Comparison of ENCODE assay signal across 8 cellular contexts in genomic region chr1:1889090-1889750, GRCh38. TPM values are rescaled to one million over a fixed set of nuclear protein-coding genes. Genes with fewer than 3 reads are reported as not detected.
DNase-seq lines count a peak whose midpoint lies in the region; ATAC-seq, FAIRE-seq and TF ChIP-seq lines count a peak whose summit lies in the region.

No MANE protein-coding gene starts in this region.

- no peaks in the 10 kb centered on the region for H4K20me1 ChIP-seq in GM12878 (ENCODE audit: control insufficient read depth, insufficient read depth)

- H3K4me1 Mint-ChIP-seq in stimulated activated naive CD8-positive, alpha-beta T cell treated with anti-CD3 and anti-CD28 coated beads, Interleukin-15, Interleukin-2, amounts not matched to agents 100 ng/mL and 50 ng/mL, for 24 hours (ENCODE audit: low read depth), result peaks cover 54% of the 10 kb centered on the region

- H3K27me3 Mint-ChIP-seq in stimulated activated naive CD8-positive, alpha-beta T cell treated with anti-CD3 and anti-CD28 coated beads, Interleukin-15, Interleukin-2, amounts not matched to agents 100 ng/mL and 50 ng/mL, for 24 hours, result no peaks in the 10 kb centered on the region

- H3K4me1 ChIP-seq in GM12878 (ENCODE audit: control insufficient read depth, insufficient read depth, low read length) (peaks cover 15% of the 10 kb centered on the region), lung (ENCODE audit: control insufficient read depth in 2 of 2, insufficient read depth in 2 of 2, low read length in 2 of 2) (peaks cover 9 to 22% of the 10 kb centered on the region in 2 donors)

- peaks cover 64% of the 10 kb centered on the region for H3K79me2 ChIP-seq in GM12878 (ENCODE audit: control insufficient read depth, insufficient read depth, low read length)

- no peaks in the 10 kb centered on the region for H3K9me3 Mint-ChIP-seq in stimulated activated naive CD8-positive, alpha-beta T cell treated with anti-CD3 and anti-CD28 coated beads, Interleukin-15, Interleukin-2, amounts not matched to agents 100 ng/mL and 50 ng/mL, for 24 hours

- H2AFZ ChIP-seq in GM12878 (ENCODE audit: control insufficient read depth, low read depth, low read length), result no peak overlapping the region

- DNase-seq in stimulated activated naive CD8-positive, alpha-beta T cell treated with anti-CD3 and anti-CD28 coated beads, Interleukin-15, Interleukin-2, amounts not matched to agents 100 U/mL and 50 U/mL, for 24 hours, result no peak
- DNase-seq in GM12878 (ENCODE audit: low read depth, low spot score), result no peak
- no peak for DNase-seq in lung (ENCODE audit: low spot score)
- no peak for DNase-seq in DMS153 treated with DMSO at 0.1 percent for 48 hours (lab: John Stamatoyannopoulos, UW; ENCODE audit: unreplicated experiment)
- no peak for DNase-seq in RCC 7860 (ENCODE audit: low spot score)
- no peak for DNase-seq in NCI-H748 treated with DMSO at 0.1 percent for 48 hours (lab: John Stamatoyannopoulos, UW)
- DNase-seq in NK-92 (lab: John Stamatoyannopoulos, UW; ENCODE audit: unreplicated experiment), result no peak

- H3K36me3 Mint-ChIP-seq in stimulated activated naive CD8-positive, alpha-beta T cell treated with anti-CD3 and anti-CD28 coated beads, Interleukin-15, Interleukin-2, amounts not matched to agents 100 ng/mL and 50 ng/mL, for 24 hours (ENCODE audit: low read depth), result peaks cover 16% of the 10 kb centered on the region

- H3K4me2 ChIP-seq in GM12878 (ENCODE audit: control insufficient read depth, insufficient read depth), result peak overlapping the region; percentile 77

- SMC1A ChIA-PET in GM12878 (lab: Charles Lee; ENCODE audit: uncharacterized antibody, unreplicated experiment), result interaction anchor here (0.8 to 2.7 kb wide), 9 partner anchors 11 to 113 kb away, joined by 3 to 14 read pairs (median 3); no protein-coding TSS in a partner anchor

- H3K9me3 ChIP-seq in GM12878 (replicated peaks; ENCODE audit: control insufficient read depth, insufficient read depth, low read length) (no peaks in the 10 kb centered on the region), lung (ENCODE audit: control insufficient read depth in 2 of 2, insufficient read depth in 1 of 2, low read length in 1 of 2) (no peaks in the 10 kb centered on the region)

- FAIRE-seq in GM12878 (lab: Jason Lieb, UNC), result no peak
- no peak for FAIRE-seq in RCC 7860 (lab: Jason Lieb, UNC)

- H3K4me3 ChIP-seq in GM12878 (peak overlapping the region; percentile 97), lung (peak overlapping the region; percentile 89)

- H3K9ac ChIP-seq in GM12878 (ENCODE audit: control insufficient read depth, insufficient read depth, low read length), result peak overlapping the region; percentile 92

- H3K27me3 ChIP-seq in GM12878 (replicated peaks in 1 of 2; ENCODE audit: control insufficient read depth in 2 of 2, insufficient read depth in 2 of 2, low read length in 1 of 2) (no peaks in the 10 kb centered on the region), lung (ENCODE audit: control insufficient read depth, insufficient read depth) (no peaks in the 10 kb centered on the region)

- TF ChIP-seq EP300 in GM12878 (IDR thresholded peaks at IDR 0.05; ENCODE audit: borderline replicate concordance in 1 of 2, control insufficient read depth in 1 of 2, low read depth in 2 of 2, low read length in 2 of 2), result no peak

- H3K36me3 ChIP-seq in GM12878 (ENCODE audit: control insufficient read depth in 2 of 2, insufficient read depth in 2 of 2, low read length in 1 of 2), result no peaks in the 10 kb centered on the region
- peaks cover 0 to 1% of the 10 kb centered on the region in 2 donors for H3K36me3 ChIP-seq in lung (ENCODE audit: control insufficient read depth in 2 of 2, insufficient read depth in 2 of 2, low read length in 2 of 2)

- ATAC-seq in stimulated activated naive CD8-positive, alpha-beta T cell treated with anti-CD3 and anti-CD28 coated beads, Interleukin-15, Interleukin-2, amounts not matched to agents 100 U/mL and 50 U/mL, for 24 hours, result no peak
- ATAC-seq in GM12878 (no peak), lung (ENCODE audit: insufficient read depth, low FRiP score) (no peak)

- CTCF ChIA-PET in GM12878 (lab: Yijun Ruan, JAX), result interaction anchor here (0.6 to 5.1 kb wide), 4 partner anchors 16 to 316 kb away, joined by 3 to 26 read pairs (median 4); no protein-coding TSS in a partner anchor

- TF ChIP-seq CTCF in GM12878 (IDR thresholded peaks at IDR 0.05 in 2 of 3, conservative IDR thresholded peaks at IDR 0.05 in 1 of 3; ENCODE audit: control insufficient read depth in 2 of 3, extremely low read depth in 1 of 3, insufficient read depth in 1 of 3, low read depth in 3 of 3, low read length in 3 of 3) (no peak), lung (IDR thresholded peaks at IDR 0.05; ENCODE audit: control extremely low read depth, extremely low read depth) (no peak)

- WGBS in GM12878 (ENCODE audit: insufficient coverage, insufficient replicate concordance, low lambda C conversion rate, missing lambda C conversion rate), result 2% methylated on average over 9 of the region's 9 CpGs
- 9 to 12% methylated on average over 9 of the region's 9 CpGs for WGBS in lung, 2 donors

- intact Hi-C loops in GM12878 (cut with micrococcal nuclease; ENCODE audit: unreplicated experiment), result loop anchor here (5.0 kb wide), 1 partner anchor 47 kb away; no protein-coding TSS in a partner anchor

- no peak for TF ChIP-seq RAD21 in GM12878 (IDR thresholded peaks at IDR 0.05; ENCODE audit: insufficient read depth, low read depth, low read length)

- in situ Hi-C loops in GM12878 (cut with MboI), result no loop called here

- RAD21 ChIA-PET in GM12878 (lab: Charles Lee; ENCODE audit: unreplicated experiment), result interaction anchor here (1.2 to 3.0 kb wide), 2 partner anchors 19 to 110 kb away, joined by 3 to 12 read pairs; no protein-coding TSS in a partner anchor

- POLR2A ChIA-PET in GM12878 (lab: Charles Lee), result interaction anchor here (0.6 to 1.6 kb wide), 4 partner anchors 20 to 265 kb away, joined by 3 to 7 read pairs (median 3); no protein-coding TSS in a partner anchor

- TF ChIP-seq POLR2A in GM12878 (IDR thresholded peaks at IDR 0.05; ENCODE audit: low read depth, low read length), result no peak

- H3K4me3 Mint-ChIP-seq in stimulated activated naive CD8-positive, alpha-beta T cell treated with anti-CD3 and anti-CD28 coated beads, Interleukin-15, Interleukin-2, amounts not matched to agents 100 ng/mL and 50 ng/mL, for 24 hours, result peak overlapping the region; percentile 86

- H3K27ac ChIP-seq in GM12878 (ENCODE audit: control insufficient read depth, insufficient read depth), result peak overlapping the region; percentile 84
- H3K27ac ChIP-seq in lung (ENCODE audit: low read depth in 1 of 2, low read length in 1 of 2), result peak overlapping the region; percentile 17 to 95

- peak overlapping the region; percentile 85 for H3K27ac Mint-ChIP-seq in stimulated activated naive CD8-positive, alpha-beta T cell treated with anti-CD3 and anti-CD28 coated beads, Interleukin-15, Interleukin-2, amounts not matched to agents 100 ng/mL and 50 ng/mL, for 24 hours

- BruUV-seq in GM12878 (replicated peaks; lab: Mats Ljungman, UMichigan), result TSS peak; percentile 66

RNA-seq across cellular contexts. Expression of gene GNB1, which starts 1.7 kb away (rescaled TPM):
- total RNA-seq in GM12878 (2013; cell fraction: nucleolus; rRNA removed), result 193 and 204 TPM in 2 replicates
- total RNA-seq in GM12878 (2014; rRNA removed) (64.8 and 68.2 TPM in 2 replicates), GM12878 (2014; rRNA removed; fragmentation: Illumina TruSeq; extraction: Trizol) (120 and 126 TPM in 2 replicates), GM12878 (2021) (324 and 335 TPM in 2 replicates), lung (100 to 1,000 TPM; 160 to 338 TPM)
- 145 TPM for polyA plus RNA-seq in GM12878 (2011; ENCODE audit: low read depth)
- polyA plus RNA-seq in GM12878 (2011; rRNA removed) (223 and 374 TPM in 2 replicates), GM12878 (2014; fragmentation: Illumina TruSeq; extraction: Trizol) (203 and 392 TPM in 2 replicates), GM12878 (2014; fragmentation: Nextera tagmentation; extraction: Ambion mirVana) (10 to 100 TPM; 41.0 to 53.7 TPM), GM12878 (2014; rRNA removed) (199 and 201 TPM in 2 replicates), GM12878 (2016; fragmentation: Nextera tagmentation; extraction: Ambion mirVana) (10 to 100 TPM; 23.0 to 49.1 TPM), lung (100 to 1,000 TPM; 114 to 222 TPM)
- polyA plus RNA-seq in GM12878 (2011; cell fraction: cytosol; rRNA removed), result 336 and 348 TPM in 2 replicates
- 165 and 201 TPM in 2 replicates for polyA plus RNA-seq in GM12878 (2011; cell fraction: nucleus; rRNA removed)
- 179 and 196 TPM in 2 replicates for polyA plus RNA-seq in GM12878 (2012)
- 448 and 491 TPM in 2 replicates for polyA minus RNA-seq in GM12878 (2011; rRNA and poly(A)+ RNA removed)
- 134 and 143 TPM in 2 replicates for polyA minus RNA-seq in GM12878 (2011; cell fraction: cytosol; rRNA and poly(A)+ RNA removed)
- polyA minus RNA-seq in GM12878 (2011; cell fraction: nucleus; rRNA and poly(A)+ RNA removed), result 45.1 and 81.2 TPM in 2 replicates

RNA-seq across cellular contexts. Expression of gene CALML6, which starts 25.8 kb away (rescaled TPM):
- 0.40 TPM in 1 of 2 replicates, not detected in the other for total RNA-seq in GM12878 (2013; cell fraction: nucleolus; rRNA removed)
- total RNA-seq in GM12878 (2014; rRNA removed) (0.11 and 1.3 TPM in 2 replicates), GM12878 (2014; rRNA removed; fragmentation: Illumina TruSeq; extraction: Trizol) (0.31 TPM in 1 of 2 replicates, not detected in the other), GM12878 (2021) (0.21 TPM in 1 of 2 replicates, not detected in the other), lung (under 1 TPM; 0.17 to 0.55 TPM)
- not detected for polyA plus RNA-seq in GM12878 (2011; ENCODE audit: low read depth)
- polyA plus RNA-seq in GM12878 (2011; rRNA removed) (0.07 and 0.29 TPM in 2 replicates), GM12878 (2014; fragmentation: Illumina TruSeq; extraction: Trizol) (0.09 TPM in 1 of 2 replicates, not detected in the other), GM12878 (2014; fragmentation: Nextera tagmentation; extraction: Ambion mirVana) (not detected), GM12878 (2014; rRNA removed) (0.42 TPM in 1 of 2 replicates, not detected in the other), GM12878 (2016; fragmentation: Nextera tagmentation; extraction: Ambion mirVana) (not detected), lung (under 1 TPM; 0.11 to 0.51 TPM)
- polyA plus RNA-seq in GM12878 (2011; cell fraction: cytosol; rRNA removed), result 0.22 TPM in 1 of 2 replicates, not detected in the other
- 0.78 and 1.7 TPM in 2 replicates for polyA plus RNA-seq in GM12878 (2011; cell fraction: nucleus; rRNA removed)
- polyA plus RNA-seq in GM12878 (2012), result 0.11 and 0.42 TPM in 2 replicates
- not detected in 2 replicates for polyA minus RNA-seq in GM12878 (2011; rRNA and poly(A)+ RNA removed)
- not detected in 2 replicates for polyA minus RNA-seq in GM12878 (2011; cell fraction: cytosol; rRNA and poly(A)+ RNA removed)
- not detected in 2 replicates for polyA minus RNA-seq in GM12878 (2011; cell fraction: nucleus; rRNA and poly(A)+ RNA removed)

RNA-seq across cellular contexts. Expression of gene TMEM52, which starts 29.9 kb away (rescaled TPM):
- not detected in 2 replicates for total RNA-seq in GM12878 (2013; cell fraction: nucleolus; rRNA removed)
- total RNA-seq in GM12878 (2014; rRNA removed), result 0.17 TPM in 1 of 2 replicates, not detected in the other
- total RNA-seq in GM12878 (2014; rRNA removed; fragmentation: Illumina TruSeq; extraction: Trizol), result not detected in 2 replicates
- not detected in 2 replicates for total RNA-seq in GM12878 (2021)
- polyA plus RNA-seq in GM12878 (2011; ENCODE audit: low read depth), result not detected
- not detected in 2 replicates for polyA plus RNA-seq in GM12878 (2011; rRNA removed)
- 0.12 and 0.15 TPM in 2 replicates for polyA plus RNA-seq in GM12878 (2011; cell fraction: cytosol; rRNA removed)
- polyA plus RNA-seq in GM12878 (2011; cell fraction: nucleus; rRNA removed), result 0.16 TPM in 1 of 2 replicates, not detected in the other
- polyA plus RNA-seq in GM12878 (2012), result 0.18 and 0.24 TPM in 2 replicates
- not detected in 2 replicates for polyA plus RNA-seq in GM12878 (2014; fragmentation: Illumina TruSeq; extraction: Trizol)
- polyA plus RNA-seq in GM12878 (2014; fragmentation: Nextera tagmentation; extraction: Ambion mirVana), result not detected
- 0.18 TPM in 1 of 2 replicates, not detected in the other for polyA plus RNA-seq in GM12878 (2014; rRNA removed)
- under 1 TPM; 0.24 to 0.33 TPM for polyA plus RNA-seq in GM12878 (2016; fragmentation: Nextera tagmentation; extraction: Ambion mirVana)
- 0.44 TPM in 1 of 2 replicates, not detected in the other for polyA minus RNA-seq in GM12878 (2011; rRNA and poly(A)+ RNA removed)
- not detected in 2 replicates for polyA minus RNA-seq in GM12878 (2011; cell fraction: cytosol; rRNA and poly(A)+ RNA removed)
- polyA minus RNA-seq in GM12878 (2011; cell fraction: nucleus; rRNA and poly(A)+ RNA removed), result 0.24 TPM in 1 of 2 replicates, not detected in the other
- 1 to 10 TPM in 1 of 2 donors, not detected in 1; 6.1 TPM for total RNA-seq in lung
- 1 to 10 TPM; 2.8 to 3.1 TPM for polyA plus RNA-seq in lung
